Comparison of ENCODE assay signal across 14 cellular contexts in genomic region chr16:74991593-74992403, GRCh38. TPM values are rescaled to one million over a fixed set of nuclear protein-coding genes. Genes with fewer than 3 reads are reported as not detected.
DNase-seq lines count a peak whose midpoint lies in the region; ATAC-seq and TF ChIP-seq lines count a peak whose summit lies in the region.
"Had no signal": no experiment of that assay in that cellular context is flagged by ENCODE, and none has a peak within 500 bp of the region (broad histone marks: within the 10 kb centered on the region; RNA-seq: fewer than 3 reads in every experiment).

No MANE protein-coding gene starts in this region.

- H2AFZ ChIP-seq in hepatocyte: no peak overlapping the region
- H2AFZ ChIP-seq in parathyroid adenoma: peak overlapping the region; percentile 94

- H3K4me1 ChIP-seq in hepatocyte (ENCODE audit: insufficient read depth): peaks cover 12% of the 10 kb centered on the region
- H3K4me1 ChIP-seq in parathyroid adenoma: peaks cover 15% of the 10 kb centered on the region
- H3K4me1 ChIP-seq: upper lobe of left lung had no signal

- no peaks in the 10 kb centered on the region for H3K9me3 Mint-ChIP-seq in T-cell
- H3K9me3 Mint-ChIP-seq in activated T-cell treated with anti-CD3 and anti-CD28 coated beads, Interleukin-2, amount 50 U/mL, for 4 hours: no peaks in the 10 kb centered on the region
- H3K9me3 Mint-ChIP-seq: activated CD4-positive, alpha-beta memory T cell treated with anti-CD3 and anti-CD28 coated beads for 36 hours had no signal

- no peaks in the 10 kb centered on the region for H3K9me3 ChIP-seq in hepatocyte (ENCODE audit: low read depth)
- no peaks in the 10 kb centered on the region for H3K9me3 ChIP-seq in parathyroid adenoma (ENCODE audit: control insufficient read depth, low read length)
- H3K9me3 ChIP-seq: upper lobe of left lung had no signal

- no peaks in the 10 kb centered on the region for H3K4me1 Mint-ChIP-seq in T-cell
- H3K4me1 Mint-ChIP-seq in activated T-cell treated with anti-CD3 and anti-CD28 coated beads, Interleukin-2, amount 50 U/mL, for 4 hours (ENCODE audit: low read depth): no peaks in the 10 kb centered on the region

- ATAC-seq in T-cell (replicated peaks in 1 of 4): no peak
- ATAC-seq in activated T-cell treated with anti-CD3 and anti-CD28 coated beads, Interleukin-2, amount 50 U/mL, for 4 hours: no peak
- no peak for ATAC-seq in HG02884 (IDR thresholded peaks at IDR 0.05; ENCODE audit: unreplicated experiment)
- ATAC-seq: HCT116 had no signal

- TF ChIP-seq CTCF in C4-2B (conservative IDR thresholded peaks at IDR 0.05) (no peak), VCaP (conservative IDR thresholded peaks at IDR 0.05) (no peak), hepatocyte (IDR thresholded peaks at IDR 0.05; ENCODE audit: poor library complexity) (no peak), parathyroid adenoma (IDR thresholded peaks at IDR 0.05) (no peak)

- 41% methylated on average over 13 of the region's 13 CpGs for WGBS in hepatocyte (ENCODE audit: low lambda C conversion rate, missing lambda C conversion rate)

- H3K4me3 ChIP-seq in hepatocyte: no peak overlapping the region
- H3K4me3 ChIP-seq in parathyroid adenoma (ENCODE audit: low read depth, low read length): no peak overlapping the region
- H3K4me3 ChIP-seq: upper lobe of left lung had no signal

- H3K27me3 ChIP-seq in hepatocyte (no peaks in the 10 kb centered on the region), parathyroid adenoma (ENCODE audit: control insufficient read depth, insufficient read depth, low read length) (no peaks in the 10 kb centered on the region)
- H3K27me3 ChIP-seq: upper lobe of left lung had no signal

- no peak overlapping the region for H3K9ac ChIP-seq in parathyroid adenoma

- H3K36me3 Mint-ChIP-seq in T-cell: no peaks in the 10 kb centered on the region
- H3K36me3 Mint-ChIP-seq in activated T-cell treated with anti-CD3 and anti-CD28 coated beads, Interleukin-2, amount 50 U/mL, for 4 hours (ENCODE audit: insufficient read depth): no peaks in the 10 kb centered on the region
- H3K36me3 Mint-ChIP-seq: activated CD4-positive, alpha-beta memory T cell treated with anti-CD3 and anti-CD28 coated beads for 36 hours; activated naive CD8-positive, alpha-beta T cell had no signal

- DNase-seq in hepatocyte (ENCODE audit: low spot score) (peak; percentile 76), anterior cingulate cortex (lab: John Stamatoyannopoulos, UW) (no peak), T-cell (no peak)
- DNase-seq in activated T-cell treated with anti-CD3 and anti-CD28 coated beads, Interleukin-2, amount 50 U/mL, for 4 hours: no peak
- DNase-seq: activated CD4-positive, alpha-beta memory T cell treated with anti-CD3 and anti-CD28 coated beads for 36 hours; DMS79 treated with DMSO at 0.1 percent for 48 hours; NCI-H187 treated with DMSO at 0.1 percent for 48 hours; upper lobe of left lung had no signal

- CTCF ChIA-PET in T-cell (lab: Charles Lee): interaction anchor here in 1 of 2 donors (0.7 to 1.0 kb wide), 2 partner anchors 10 to 120 kb away, joined by 3 read pairs; no protein-coding TSS in a partner anchor

- no peaks in the 10 kb centered on the region for H3K9me2 ChIP-seq in hepatocyte (replicated peaks; ENCODE audit: insufficient read depth)

- no peak overlapping the region for H3K27ac Mint-ChIP-seq in T-cell
- H3K27ac Mint-ChIP-seq: activated CD4-positive, alpha-beta memory T cell treated with anti-CD3 and anti-CD28 coated beads for 36 hours; activated naive CD8-positive, alpha-beta T cell had no signal

- POLR2A ChIA-PET in T-cell (lab: Charles Lee): interaction anchor here in 1 of 2 donors (0.6 kb wide), 1 partner anchor 546 kb away, joined by 6 read pairs; no protein-coding TSS in a partner anchor

- H3K27me3 Mint-ChIP-seq in T-cell: no peaks in the 10 kb centered on the region
- no peaks in the 10 kb centered on the region for H3K27me3 Mint-ChIP-seq in activated T-cell treated with anti-CD3 and anti-CD28 coated beads, Interleukin-2, amount 50 U/mL, for 4 hours (ENCODE audit: low read depth)
- H3K27me3 Mint-ChIP-seq: activated CD4-positive, alpha-beta memory T cell treated with anti-CD3 and anti-CD28 coated beads for 36 hours had no signal

- H3K27ac ChIP-seq in C4-2B (peak overlapping the region; percentile 3; the same call in 1 of the 2 replicates), VCaP (peak overlapping the region; percentile 93), hepatocyte (peak overlapping the region; percentile 82), parathyroid adenoma (peak overlapping the region; percentile 79)

- H3K79me2 ChIP-seq in hepatocyte (no peaks in the 10 kb centered on the region), parathyroid adenoma (no peaks in the 10 kb centered on the region)

- H3K4me2 ChIP-seq in hepatocyte (peak overlapping the region; percentile 65), parathyroid adenoma (ENCODE audit: low read length) (no peak overlapping the region)

- H3K36me3 ChIP-seq in hepatocyte (replicated peaks; ENCODE audit: insufficient read depth, low read depth): no peaks in the 10 kb centered on the region
- no peaks in the 10 kb centered on the region for H3K36me3 ChIP-seq in parathyroid adenoma (ENCODE audit: control insufficient read depth, insufficient read depth, low read length)
- H3K36me3 ChIP-seq: upper lobe of left lung had no signal

- H4K20me1 ChIP-seq in hepatocyte (ENCODE audit: insufficient read depth, poor library complexity, severe bottlenecking): no peaks in the 10 kb centered on the region

- no peak overlapping the region for H3K4me3 Mint-ChIP-seq in T-cell
- H3K4me3 Mint-ChIP-seq in activated T-cell treated with anti-CD3 and anti-CD28 coated beads, Interleukin-2, amount 50 U/mL, for 4 hours: no peak overlapping the region
- H3K4me3 Mint-ChIP-seq: activated CD4-positive, alpha-beta memory T cell treated with anti-CD3 and anti-CD28 coated beads for 36 hours; activated naive CD8-positive, alpha-beta T cell had no signal

RNA-seq across cellular contexts. Expression of gene WDR59, which starts 6.9 kb away (rescaled TPM):
- total RNA-seq in hepatocyte: 35.7 and 41.9 TPM in 2 replicates
- polyA plus RNA-seq in hepatocyte: 32.8 and 39.3 TPM in 2 replicates
- 100 to 1,000 TPM in 4 of 5 donors, 10 to 100 TPM in 1; 97.7 to 120 (median 108) TPM for total RNA-seq in T-cell
- total RNA-seq in activated T-cell treated with anti-CD3 and anti-CD28 coated beads, Interleukin-2, amount 50 U/mL, for 4 hours: 10 to 100 TPM; 49.3 to 61.8 (median 58.4) TPM

RNA-seq across cellular contexts. Expression of gene ZNRF1, which starts 7.0 kb away (rescaled TPM):
- total RNA-seq in hepatocyte (23.0 and 26.0 TPM in 2 replicates), T-cell (1 to 10 TPM; 5.5 to 7.8 (median 7.5) TPM)
- 46.5 and 47.8 TPM in 2 replicates for polyA plus RNA-seq in hepatocyte
- 10 to 100 TPM; 18.8 to 30.5 (median 25.0) TPM for total RNA-seq in activated T-cell treated with anti-CD3 and anti-CD28 coated beads, Interleukin-2, amount 50 U/mL, for 4 hours

Comparison
In these comparisons a context has a peak if more than half of its experiments do, and no peak if none do; other contexts are left out.
1. H3K27ac ChIP-seq: peak in every context shown above with its lines; median percentile 93 in VCaP; 82 in hepatocyte; 79 in parathyroid adenoma; 3 in C4-2B.